2 cellular contexts compared by ENCODE assay signal in the genomic region with DNA sequence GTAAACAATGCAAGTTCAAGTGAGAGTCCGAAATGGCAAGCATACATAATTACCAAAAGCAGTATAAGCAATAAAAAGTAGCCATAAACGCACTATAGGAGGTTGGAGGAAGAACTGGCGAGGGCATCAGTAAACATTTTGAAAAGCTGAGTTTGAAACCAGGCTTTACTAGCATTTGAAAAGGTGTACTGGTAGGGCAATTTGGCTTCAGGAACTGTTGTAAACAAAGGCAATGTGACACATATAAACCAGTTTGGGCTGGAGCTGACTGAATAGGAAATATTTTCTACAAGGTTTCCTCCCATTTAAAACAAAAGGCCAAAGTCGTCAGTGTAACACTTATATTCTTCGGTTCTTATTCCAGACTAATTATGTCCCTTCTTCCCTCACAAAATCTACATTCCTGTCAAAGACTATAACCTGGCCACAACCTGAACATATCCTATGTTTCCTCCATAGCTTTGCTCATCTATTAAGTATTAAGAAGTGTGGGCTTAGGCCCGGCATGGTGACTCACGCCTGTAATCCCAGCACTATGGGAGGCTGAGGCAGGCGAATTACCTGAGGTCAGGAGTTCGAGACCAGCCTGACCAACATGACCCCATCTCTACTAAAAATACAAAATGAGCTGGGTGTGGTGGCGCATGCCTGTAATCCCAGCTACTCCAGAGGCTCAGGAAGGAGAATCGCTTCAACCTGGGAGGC.
TF ChIP-seq lines count a peak whose summit lies in the region.

No MANE protein-coding gene starts in this region.

TF ChIP-seq in HEK293, 187 proteins besides CTCF, POLR2A, EP300 and RAD21:
- no peak for TF ChIP-seq ZNF146 (tag by site-specific recombination; IDR thresholded peaks at IDR 0.05)
- TF ChIP-seq PRDM1 (tag by site-specific recombination; IDR thresholded peaks at IDR 0.05): peak; percentile 54
- no peak for TF ChIP-seq ZNF112 (tag by site-specific recombination; IDR thresholded peaks at IDR 0.05)
- no peak for TF ChIP-seq KLF8 (tag by site-specific recombination; IDR thresholded peaks at IDR 0.05)
- no peak for TF ChIP-seq ZNF792 (tag by site-specific recombination; IDR thresholded peaks at IDR 0.05)
- TF ChIP-seq SP7 (tag by site-specific recombination; IDR thresholded peaks at IDR 0.05): no peak
- TF ChIP-seq ZBTB21 (tag by site-specific recombination; IDR thresholded peaks at IDR 0.05): no peak

TF ChIP-seq in WTC11, 78 proteins besides CTCF, POLR2A, EP300 and RAD21:
- no peak for TF ChIP-seq ZNF232 (CRISPR knock-in tag; IDR thresholded peaks at IDR 0.05)
- TF ChIP-seq, protein P1, sequence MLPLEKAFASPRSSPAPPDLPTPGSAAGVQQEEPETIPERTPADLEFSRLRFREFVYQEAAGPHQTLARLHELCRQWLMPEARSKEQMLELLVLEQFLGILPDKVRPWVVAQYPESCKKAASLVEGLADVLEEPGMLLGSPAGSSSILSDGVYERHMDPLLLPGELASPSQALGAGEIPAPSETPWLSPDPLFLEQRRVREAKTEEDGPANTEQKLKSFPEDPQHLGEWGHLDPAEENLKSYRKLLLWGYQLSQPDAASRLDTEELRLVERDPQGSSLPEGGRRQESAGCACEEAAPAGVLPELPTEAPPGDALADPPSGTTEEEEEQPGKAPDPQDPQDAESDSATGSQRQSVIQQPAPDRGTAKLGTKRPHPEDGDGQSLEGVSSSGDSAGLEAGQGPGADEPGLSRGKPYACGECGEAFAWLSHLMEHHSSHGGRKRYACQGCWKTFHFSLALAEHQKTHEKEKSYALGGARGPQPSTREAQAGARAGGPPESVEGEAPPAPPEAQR (CRISPR knock-in tag; IDR thresholded peaks at IDR 0.05): no peak
- no peak for TF ChIP-seq PRRX2 (CRISPR knock-in tag; IDR thresholded peaks at IDR 0.05)
- TF ChIP-seq FOXJ3 (CRISPR knock-in tag; IDR thresholded peaks at IDR 0.05; ENCODE audit: borderline replicate concordance): no peak
- TF ChIP-seq, protein P2, sequence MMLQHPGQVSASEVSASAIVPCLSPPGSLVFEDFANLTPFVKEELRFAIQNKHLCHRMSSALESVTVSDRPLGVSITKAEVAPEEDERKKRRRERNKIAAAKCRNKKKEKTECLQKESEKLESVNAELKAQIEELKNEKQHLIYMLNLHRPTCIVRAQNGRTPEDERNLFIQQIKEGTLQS (CRISPR knock-in tag; conservative IDR thresholded peaks at IDR 0.05): no peak
- no peak for TF ChIP-seq NR3C1 (CRISPR knock-in tag; conservative IDR thresholded peaks at IDR 0.05; ENCODE audit: low read depth)
- TF ChIP-seq, protein P3, sequence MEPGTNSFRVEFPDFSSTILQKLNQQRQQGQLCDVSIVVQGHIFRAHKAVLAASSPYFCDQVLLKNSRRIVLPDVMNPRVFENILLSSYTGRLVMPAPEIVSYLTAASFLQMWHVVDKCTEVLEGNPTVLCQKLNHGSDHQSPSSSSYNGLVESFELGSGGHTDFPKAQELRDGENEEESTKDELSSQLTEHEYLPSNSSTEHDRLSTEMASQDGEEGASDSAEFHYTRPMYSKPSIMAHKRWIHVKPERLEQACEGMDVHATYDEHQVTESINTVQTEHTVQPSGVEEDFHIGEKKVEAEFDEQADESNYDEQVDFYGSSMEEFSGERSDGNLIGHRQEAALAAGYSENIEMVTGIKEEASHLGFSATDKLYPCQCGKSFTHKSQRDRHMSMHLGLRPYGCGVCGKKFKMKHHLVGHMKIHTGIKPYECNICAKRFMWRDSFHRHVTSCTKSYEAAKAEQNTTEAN (CRISPR knock-in tag; IDR thresholded peaks at IDR 0.05): no peak
- no peak for TF ChIP-seq ZNF138 (CRISPR knock-in tag; conservative IDR thresholded peaks at IDR 0.05)
- TF ChIP-seq ELF4 (CRISPR knock-in tag; IDR thresholded peaks at IDR 0.05; ENCODE audit: low read depth): no peak
- no peak for TF ChIP-seq NR1H2 (CRISPR knock-in tag; IDR thresholded peaks at IDR 0.05)
- TF ChIP-seq, protein P4, sequence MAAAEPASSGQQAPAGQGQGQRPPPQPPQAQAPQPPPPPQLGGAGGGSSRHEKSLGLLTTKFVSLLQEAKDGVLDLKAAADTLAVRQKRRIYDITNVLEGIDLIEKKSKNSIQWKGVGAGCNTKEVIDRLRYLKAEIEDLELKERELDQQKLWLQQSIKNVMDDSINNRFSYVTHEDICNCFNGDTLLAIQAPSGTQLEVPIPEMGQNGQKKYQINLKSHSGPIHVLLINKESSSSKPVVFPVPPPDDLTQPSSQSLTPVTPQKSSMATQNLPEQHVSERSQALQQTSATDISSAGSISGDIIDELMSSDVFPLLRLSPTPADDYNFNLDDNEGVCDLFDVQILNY (CRISPR knock-in tag; IDR thresholded peaks at IDR 0.05): no peak
- no peak for TF ChIP-seq IRF2 (CRISPR knock-in tag; IDR thresholded peaks at IDR 0.05; ENCODE audit: borderline replicate concordance, low read depth)
- TF ChIP-seq RELA (CRISPR knock-in tag; IDR thresholded peaks at IDR 0.05; ENCODE audit: borderline replicate concordance): no peak
- TF ChIP-seq, protein P5, sequence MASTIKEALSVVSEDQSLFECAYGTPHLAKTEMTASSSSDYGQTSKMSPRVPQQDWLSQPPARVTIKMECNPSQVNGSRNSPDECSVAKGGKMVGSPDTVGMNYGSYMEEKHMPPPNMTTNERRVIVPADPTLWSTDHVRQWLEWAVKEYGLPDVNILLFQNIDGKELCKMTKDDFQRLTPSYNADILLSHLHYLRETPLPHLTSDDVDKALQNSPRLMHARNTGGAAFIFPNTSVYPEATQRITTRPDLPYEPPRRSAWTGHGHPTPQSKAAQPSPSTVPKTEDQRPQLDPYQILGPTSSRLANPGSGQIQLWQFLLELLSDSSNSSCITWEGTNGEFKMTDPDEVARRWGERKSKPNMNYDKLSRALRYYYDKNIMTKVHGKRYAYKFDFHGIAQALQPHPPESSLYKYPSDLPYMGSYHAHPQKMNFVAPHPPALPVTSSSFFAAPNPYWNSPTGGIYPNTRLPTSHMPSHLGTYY (CRISPR knock-in tag; IDR thresholded peaks at IDR 0.05): no peak
- TF ChIP-seq, protein P6, sequence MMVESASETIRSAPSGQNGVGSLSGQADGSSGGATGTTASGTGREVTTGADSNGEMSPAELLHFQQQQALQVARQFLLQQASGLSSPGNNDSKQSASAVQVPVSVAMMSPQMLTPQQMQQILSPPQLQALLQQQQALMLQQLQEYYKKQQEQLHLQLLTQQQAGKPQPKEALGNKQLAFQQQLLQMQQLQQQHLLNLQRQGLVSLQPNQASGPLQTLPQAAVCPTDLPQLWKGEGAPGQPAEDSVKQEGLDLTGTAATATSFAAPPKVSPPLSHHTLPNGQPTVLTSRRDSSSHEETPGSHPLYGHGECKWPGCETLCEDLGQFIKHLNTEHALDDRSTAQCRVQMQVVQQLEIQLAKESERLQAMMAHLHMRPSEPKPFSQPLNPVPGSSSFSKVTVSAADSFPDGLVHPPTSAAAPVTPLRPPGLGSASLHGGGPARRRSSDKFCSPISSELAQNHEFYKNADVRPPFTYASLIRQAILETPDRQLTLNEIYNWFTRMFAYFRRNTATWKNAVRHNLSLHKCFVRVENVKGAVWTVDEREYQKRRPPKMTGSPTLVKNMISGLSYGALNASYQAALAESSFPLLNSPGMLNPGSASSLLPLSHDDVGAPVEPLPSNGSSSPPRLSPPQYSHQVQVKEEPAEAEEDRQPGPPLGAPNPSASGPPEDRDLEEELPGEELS (CRISPR knock-in tag; IDR thresholded peaks at IDR 0.05): no peak
- TF ChIP-seq, protein P7, sequence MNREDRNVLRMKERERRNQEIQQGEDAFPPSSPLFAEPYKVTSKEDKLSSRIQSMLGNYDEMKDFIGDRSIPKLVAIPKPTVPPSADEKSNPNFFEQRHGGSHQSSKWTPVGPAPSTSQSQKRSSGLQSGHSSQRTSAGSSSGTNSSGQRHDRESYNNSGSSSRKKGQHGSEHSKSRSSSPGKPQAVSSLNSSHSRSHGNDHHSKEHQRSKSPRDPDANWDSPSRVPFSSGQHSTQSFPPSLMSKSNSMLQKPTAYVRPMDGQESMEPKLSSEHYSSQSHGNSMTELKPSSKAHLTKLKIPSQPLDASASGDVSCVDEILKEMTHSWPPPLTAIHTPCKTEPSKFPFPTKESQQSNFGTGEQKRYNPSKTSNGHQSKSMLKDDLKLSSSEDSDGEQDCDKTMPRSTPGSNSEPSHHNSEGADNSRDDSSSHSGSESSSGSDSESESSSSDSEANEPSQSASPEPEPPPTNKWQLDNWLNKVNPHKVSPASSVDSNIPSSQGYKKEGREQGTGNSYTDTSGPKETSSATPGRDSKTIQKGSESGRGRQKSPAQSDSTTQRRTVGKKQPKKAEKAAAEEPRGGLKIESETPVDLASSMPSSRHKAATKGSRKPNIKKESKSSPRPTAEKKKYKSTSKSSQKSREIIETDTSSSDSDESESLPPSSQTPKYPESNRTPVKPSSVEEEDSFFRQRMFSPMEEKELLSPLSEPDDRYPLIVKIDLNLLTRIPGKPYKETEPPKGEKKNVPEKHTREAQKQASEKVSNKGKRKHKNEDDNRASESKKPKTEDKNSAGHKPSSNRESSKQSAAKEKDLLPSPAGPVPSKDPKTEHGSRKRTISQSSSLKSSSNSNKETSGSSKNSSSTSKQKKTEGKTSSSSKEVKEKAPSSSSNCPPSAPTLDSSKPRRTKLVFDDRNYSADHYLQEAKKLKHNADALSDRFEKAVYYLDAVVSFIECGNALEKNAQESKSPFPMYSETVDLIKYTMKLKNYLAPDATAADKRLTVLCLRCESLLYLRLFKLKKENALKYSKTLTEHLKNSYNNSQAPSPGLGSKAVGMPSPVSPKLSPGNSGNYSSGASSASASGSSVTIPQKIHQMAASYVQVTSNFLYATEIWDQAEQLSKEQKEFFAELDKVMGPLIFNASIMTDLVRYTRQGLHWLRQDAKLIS (CRISPR knock-in tag; IDR thresholded peaks at IDR 0.05; ENCODE audit: borderline replicate concordance): no peak
- no peak for TF ChIP-seq TCF7 (CRISPR knock-in tag; IDR thresholded peaks at IDR 0.05; ENCODE audit: low read depth)
